In genomic region chr7:53740971-53741370, GRCh38 we compare ENCODE assay signal across 23 cellular contexts.
A peak's percentile ranks its signal among the peaks of the same experiment; 100 is the strongest.
DNase-seq lines count a peak whose midpoint lies in the region; ATAC-seq, FAIRE-seq and TF ChIP-seq lines count a peak whose summit lies in the region.
"Had no signal": no experiment of that assay in that cellular context is flagged by ENCODE, and none has a peak within 500 bp of the region (broad histone marks: within the 10 kb centered on the region; RNA-seq: fewer than 3 reads in every experiment).

No MANE protein-coding gene starts in this region.

- no peak overlapping the region for H3K4me3 ChIP-seq in tibial nerve
- H3K4me3 ChIP-seq: GM23338, PC-9 had no signal

- intact Hi-C loops in natural killer cell (cut with micrococcal nuclease): no loop called here

- TF ChIP-seq CTCF in tibial nerve (IDR thresholded peaks at IDR 0.05) (no peak), natural killer cell (IDR thresholded peaks at IDR 0.05) (no peak)

- no peaks in the 10 kb centered on the region for H3K36me3 ChIP-seq in tibial nerve

- DNase-seq in H4 (ENCODE audit: low spot score) (peak; percentile 83), RCC 7860 (ENCODE audit: low spot score) (peak; percentile 46), kidney tubule cell (ENCODE audit: low spot score) (peak; percentile 28), tibial nerve (ENCODE audit: low spot score in 2 of 2) (no peak), natural killer cell (no peak), NCI-H2029 (lab: John Stamatoyannopoulos, UW) (no peak)
- DNase-seq in activated naive CD4-positive, alpha-beta T cell treated with anti-CD3 and anti-CD28 coated beads, Interleukin-2, amount 50 U/mL, for 72 hours (ENCODE audit: low spot score in 2 of 2): no peak
- DNase-seq: DMS153, DND-41, NCI-H1105, NCI-H1436 treated with DMSO at 0.1 percent for 48 hours, NCI-H187 treated with DMSO at 0.1 percent for 48 hours, NCI-H2107, NCI-H446, NCI-H526, NCI-H82, PC-9, SHP77, T-helper 1 cell had no signal

- no peaks in the 10 kb centered on the region for H3K4me1 Mint-ChIP-seq in natural killer cell
- H3K4me1 Mint-ChIP-seq: IgD-negative memory B cell had no signal

- peaks cover 0 to 7% (median 0%) of the 10 kb centered on the region in 4 donors for H3K9me3 ChIP-seq in tibial nerve

- no peak for FAIRE-seq in RCC 7860 (lab: Jason Lieb, UNC)

- peaks cover 35% of the 10 kb centered on the region for H3K36me3 Mint-ChIP-seq in natural killer cell
- peaks cover 0 to 14% of the 10 kb centered on the region in 2 donors for H3K36me3 Mint-ChIP-seq in activated naive CD4-positive, alpha-beta T cell treated with anti-CD3 and anti-CD28 coated beads, Interleukin-2, amount 50 U/mL, for 72 hours
- H3K36me3 Mint-ChIP-seq: IgD-negative memory B cell had no signal

- no peak for ATAC-seq in natural killer cell
- ATAC-seq in activated naive CD4-positive, alpha-beta T cell treated with anti-CD3 and anti-CD28 coated beads, Interleukin-2, amount 50 U/mL, for 72 hours: no peak
- ATAC-seq: GM23338 had no signal

- no peaks in the 10 kb centered on the region for H3K27me3 ChIP-seq in tibial nerve

- no peak overlapping the region for H3K27ac ChIP-seq in tibial nerve
- H3K27ac ChIP-seq: KMS-11, PC-9, RWPE1 had no signal

- TF ChIP-seq EP300 in tibial nerve (IDR thresholded peaks at IDR 0.05): no peak

- H3K4me1 ChIP-seq in tibial nerve: no peaks in the 10 kb centered on the region

- H3K4me3 Mint-ChIP-seq in natural killer cell: no peak overlapping the region
- H3K4me3 Mint-ChIP-seq: GM23338, IgD-negative memory B cell had no signal

- WGBS in tibial nerve, 2 donors: 85 to 86% methylated on average over 6 of the region's 6 CpGs

- TF ChIP-seq POLR2A in tibial nerve (IDR thresholded peaks at IDR 0.05): no peak

- H3K27me3 Mint-ChIP-seq in natural killer cell (ENCODE audit: low read depth in 2 of 2): no peaks in the 10 kb centered on the region
- H3K27me3 Mint-ChIP-seq: IgD-negative memory B cell had no signal

- H3K9me3 Mint-ChIP-seq in natural killer cell: peaks cover 25 to 31% of the 10 kb centered on the region in 2 donors
- H3K9me3 Mint-ChIP-seq in activated naive CD4-positive, alpha-beta T cell treated with anti-CD3 and anti-CD28 coated beads, Interleukin-2, amount 50 U/mL, for 72 hours: peaks cover 31 to 39% of the 10 kb centered on the region in 2 donors
- H3K9me3 Mint-ChIP-seq: GM23338 had no signal

- no peak overlapping the region for H3K27ac Mint-ChIP-seq in natural killer cell
- H3K27ac Mint-ChIP-seq in activated naive CD4-positive, alpha-beta T cell treated with anti-CD3 and anti-CD28 coated beads, Interleukin-2, amount 50 U/mL, for 72 hours: no peak overlapping the region
- H3K27ac Mint-ChIP-seq: GM23338, IgD-negative memory B cell had no signal

Comparison
In these comparisons a context has a peak if more than half of its experiments do, and no peak if none do; other contexts are left out.
1. DNase-seq: peak in H4 (single experiment), RCC 7860 (single experiment) and kidney tubule cell (single experiment); none in tibial nerve (0 of 2), natural killer cell (single experiment), NCI-H2029 (single experiment) and activated naive CD4-positive, alpha-beta T cell treated with anti-CD3 and anti-CD28 coated beads, Interleukin-2, amount 50 U/mL, for 72 hours (0 of 2).